ENCODE assay signal across 8 cellular contexts in the genomic region with DNA sequence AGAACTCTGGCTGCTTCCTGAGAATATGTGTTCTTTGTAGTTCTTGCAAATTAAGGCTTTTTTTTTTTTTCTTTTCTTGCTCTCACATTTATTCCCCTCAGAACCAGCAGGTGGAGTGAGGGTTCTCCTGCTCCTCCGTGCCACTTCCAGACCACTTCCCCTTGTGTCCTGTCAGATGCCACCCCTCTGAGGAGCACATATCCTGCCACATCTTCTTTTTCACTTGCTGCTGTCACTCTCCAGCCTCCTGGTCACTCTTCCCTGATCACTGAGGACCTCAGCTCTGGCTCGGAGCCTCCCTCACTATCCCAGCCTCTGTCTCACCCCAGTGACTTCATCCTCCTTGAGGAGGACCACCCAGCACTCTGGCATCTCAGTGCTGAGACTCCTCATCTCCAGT.
DNase-seq lines count a peak whose midpoint lies in the region; ATAC-seq and TF ChIP-seq lines count a peak whose summit lies in the region.

No MANE protein-coding gene starts in this region.

- no peaks in the 10 kb centered on the region for H3K27me3 ChIP-seq in PC-3 (ENCODE audit: low read length)
- H3K27me3 ChIP-seq in MG63 = no peaks in the 10 kb centered on the region

- DNase-seq in AG08396 (ENCODE audit: low spot score) (peak; percentile 28), GM19238 (ENCODE audit: insufficient read length, low spot score) (peak; percentile 3), PC-3 (peak; percentile 53), fibroblast of villous mesenchyme (ENCODE audit: low read depth) (peak; percentile 21), NCI-H187 treated with DMSO at 0.1 percent for 48 hours (lab: John Stamatoyannopoulos, UW) (no peak), MG63 (no peak), midbrain (lab: John Stamatoyannopoulos, UW) (no peak)

- H3K9ac ChIP-seq in PC-3 (ENCODE audit: low read length) = no peak overlapping the region

- no peak overlapping the region for H3K4me3 ChIP-seq in PC-3 (ENCODE audit: low read length)
- no peak overlapping the region for H3K4me3 ChIP-seq in fibroblast of villous mesenchyme (ENCODE audit: low read depth, low read length)
- H3K4me3 ChIP-seq in MG63 = no peak overlapping the region

- no peaks in the 10 kb centered on the region for H3K36me3 ChIP-seq in PC-3 (ENCODE audit: low read depth, low read length)
- H3K36me3 ChIP-seq in MG63 = no peaks in the 10 kb centered on the region

- H3K4me1 ChIP-seq in PC-3 (ENCODE audit: insufficient read depth, low read length) = peaks cover 25% of the 10 kb centered on the region

- H3K27ac ChIP-seq in PC-3 (ENCODE audit: low read length) = peak overlapping the region; percentile 66

- intact Hi-C loops in PC-3 (cut with micrococcal nuclease) = no loop called here

- H3K9me3 ChIP-seq in PC-3 (ENCODE audit: low read length) (no peaks in the 10 kb centered on the region), MG63 (peaks cover 5% of the 10 kb centered on the region; the same call in 1 of the 2 replicates)

- ATAC-seq in PC-3 (0 out of 2 replicates have a peak, but pooled peaks have one; percentile 41), GM18517 (IDR thresholded peaks at IDR 0.05; ENCODE audit: unreplicated experiment) (no peak)

- H4K20me1 ChIP-seq in PC-3 (ENCODE audit: low read length) = no peaks in the 10 kb centered on the region

- H3K9me2 ChIP-seq in PC-3 (replicated peaks; ENCODE audit: low read length) = no peaks in the 10 kb centered on the region

- no peak overlapping the region for H2AFZ ChIP-seq in PC-3 (ENCODE audit: low read length)

- CTCF ChIA-PET in PC-3 (lab: Charles Lee) = interaction anchor here (0.6 kb wide), 1 partner anchor 284 kb away, joined by 3 read pairs; no protein-coding TSS in a partner anchor

- no peaks in the 10 kb centered on the region for H3F3A ChIP-seq in PC-3 (ENCODE audit: low read length, unreplicated experiment)

- POLR2A ChIA-PET in PC-3 (lab: Charles Lee; ENCODE audit: unreplicated experiment) = no interaction called here

- TF ChIP-seq CTCF in PC-3 (conservative IDR thresholded peaks at IDR 0.05; ENCODE audit: low read depth, low read length) (peak; percentile 72), fibroblast of villous mesenchyme (IDR thresholded peaks at IDR 0.05; ENCODE audit: insufficient read depth, low read depth, low read length) (peak; percentile 54)

- no peaks in the 10 kb centered on the region for H3K79me2 ChIP-seq in PC-3 (ENCODE audit: low read length)

- BruUV-seq in PC-3 (replicated peaks; lab: Mats Ljungman, UMichigan) = no TSS peak

- H3K4me2 ChIP-seq in PC-3 (ENCODE audit: low read length) = peak overlapping the region; percentile 53

Comparison
In these comparisons a context has a peak if more than half of its experiments do, and no peak if none do; other contexts are left out.
1. DNase-seq: peak in AG08396 (single experiment), GM19238 (single experiment), PC-3 (single experiment) and fibroblast of villous mesenchyme (single experiment); none in NCI-H187 treated with DMSO at 0.1 percent for 48 hours (single experiment), MG63 (single experiment) and midbrain (single experiment).